Comparison of ENCODE assay signal across 29 cellular contexts in the genomic region with DNA sequence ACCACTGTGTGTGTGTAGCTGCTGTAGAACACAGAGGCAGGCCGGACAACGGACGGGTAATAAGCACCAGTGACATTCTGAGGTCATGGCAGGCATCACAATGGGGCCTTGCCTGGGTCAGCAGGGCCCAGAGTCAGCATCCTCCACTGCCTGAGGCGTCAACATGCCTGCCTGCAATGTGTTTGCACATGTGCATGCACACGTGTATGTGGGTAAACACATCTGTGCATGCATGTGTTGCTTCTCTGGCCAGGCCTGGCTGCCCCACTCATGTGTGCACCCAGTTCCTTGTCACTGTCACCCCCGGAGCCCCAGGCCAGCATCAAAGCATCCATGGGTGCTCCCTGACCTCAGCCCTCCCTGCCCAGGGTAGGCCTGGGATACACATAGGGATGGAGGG.
"Had no signal": no experiment of that assay in that cellular context is flagged by ENCODE, and none has a peak within 500 bp of the region (broad histone marks: within the 10 kb centered on the region; RNA-seq: fewer than 3 reads in every experiment).

No MANE protein-coding gene starts in this region.

- H3K9me3 Mint-ChIP-seq: mesothelial cell of epicardium; naive B cell; natural killer cell treated with Interleukin-12 subunit alpha and Interleukin-12 subunit beta and Interleukin-15 and Interleukin-18, amount 100 ng/mL, for 72 hours; stimulated activated naive CD8-positive, alpha-beta T cell treated with anti-CD3 and anti-CD28 coated beads, Interleukin-15, amount 100 ng/mL, for 72 hours had no signal

- H3K36me3 Mint-ChIP-seq: mesothelial cell of epicardium; naive B cell; natural killer cell treated with Interleukin-12 subunit alpha and Interleukin-12 subunit beta and Interleukin-15 and Interleukin-18, amount 100 ng/mL, for 72 hours; neural progenitor cell had no signal

- H3K4me3 ChIP-seq: dorsolateral prefrontal cortex, esophagus muscularis mucosa, gastroesophageal sphincter, heart left ventricle, hepatocyte, mucosa of descending colon, neural progenitor cell, prostate gland, right atrium auricular region, smooth muscle cell, suprapubic skin, transverse colon, vagina had no signal

- DNase-seq: dorsolateral prefrontal cortex; effector CD8-positive, alpha-beta T cell; foreskin keratinocyte; heart left ventricle; mesenchymal stem cell; mucosa of descending colon; naive B cell; nucleus accumbens; stimulated activated CD4-positive, alpha-beta T cell treated with anti-CD3 and anti-CD28 coated beads, Interleukin-12 subunit alpha, Interleukin-12 subunit beta, amount 100 ng/mL, for 4 hours; stimulated activated CD4-positive, alpha-beta T cell treated with anti-CD3 and anti-CD28 coated beads, Interleukin-1b, Interleukin-23, amount 100 ng/mL, for 48 hours; stimulated activated CD4-positive, alpha-beta T cell treated with anti-CD3 and anti-CD28 coated beads, Interleukin-4, amount 100 ng/mL, for 1 hour; stimulated activated CD8-positive, alpha-beta memory T cell treated with anti-CD3 and anti-CD28 coated beads, Interleukin-4, amount 100 ng/mL, for 48 hours; stimulated activated naive CD4-positive, alpha-beta T cell; stimulated activated naive CD8-positive, alpha-beta T cell treated with anti-CD3 and anti-CD28 coated beads, Interleukin-15, amount 100 ng/mL, for 72 hours; transverse colon had no signal

- H3K36me3 ChIP-seq: esophagus muscularis mucosa, gastroesophageal sphincter, heart left ventricle, neural progenitor cell, prostate gland, right atrium auricular region, suprapubic skin, transverse colon, vagina had no signal

- ATAC-seq: foreskin keratinocyte; gastroesophageal sphincter; heart left ventricle; mucosa of descending colon; natural killer cell treated with Interleukin-12 subunit alpha and Interleukin-12 subunit beta and Interleukin-15 and Interleukin-18, amount 100 ng/mL, for 72 hours; sciatic nerve; stimulated activated naive CD8-positive, alpha-beta T cell treated with anti-CD3 and anti-CD28 coated beads, Interleukin-15, amount 100 ng/mL, for 72 hours had no signal

- H3K27ac Mint-ChIP-seq: mesothelial cell of epicardium; naive B cell; natural killer cell treated with Interleukin-12 subunit alpha and Interleukin-12 subunit beta and Interleukin-15 and Interleukin-18, amount 100 ng/mL, for 72 hours; neural progenitor cell; stimulated activated naive CD8-positive, alpha-beta T cell treated with anti-CD3 and anti-CD28 coated beads, Interleukin-15, amount 100 ng/mL, for 72 hours had no signal

- H2AFZ ChIP-seq: hepatocyte, neural progenitor cell had no signal

- H3K27me3 ChIP-seq: dorsolateral prefrontal cortex, foreskin keratinocyte, heart left ventricle, hepatocyte, neural progenitor cell, right atrium auricular region, suprapubic skin, transverse colon, vagina had no signal

- H3K79me2 ChIP-seq: hepatocyte had no signal

- H3K4me1 Mint-ChIP-seq: mesothelial cell of epicardium; naive B cell; neural progenitor cell; stimulated activated naive CD8-positive, alpha-beta T cell treated with anti-CD3 and anti-CD28 coated beads, Interleukin-15, amount 100 ng/mL, for 72 hours had no signal

- H3K9me3 ChIP-seq: esophagus muscularis mucosa, gastroesophageal sphincter, heart left ventricle, mucosa of descending colon, prostate gland, right atrium auricular region, suprapubic skin, transverse colon, vagina had no signal

- H3K9ac ChIP-seq: neural progenitor cell had no signal

- H3K4me3 Mint-ChIP-seq: mesothelial cell of epicardium; naive B cell; natural killer cell treated with Interleukin-12 subunit alpha and Interleukin-12 subunit beta and Interleukin-15 and Interleukin-18, amount 100 ng/mL, for 72 hours; neural progenitor cell; stimulated activated naive CD8-positive, alpha-beta T cell treated with anti-CD3 and anti-CD28 coated beads, Interleukin-15, amount 100 ng/mL, for 72 hours had no signal

- H3K27ac ChIP-seq: dorsolateral prefrontal cortex, esophagus muscularis mucosa, foreskin keratinocyte, gastroesophageal sphincter, heart left ventricle, hepatocyte, neural progenitor cell, prostate gland, right atrium auricular region, suprapubic skin, transverse colon, vagina had no signal

- H3K4me1 ChIP-seq: esophagus muscularis mucosa, foreskin keratinocyte, gastroesophageal sphincter, heart left ventricle, neural progenitor cell, prostate gland, right atrium auricular region, suprapubic skin, transverse colon, vagina had no signal

- FAIRE-seq: endothelial cell of umbilical vein, islet of Langerhans had no signal

- H3K4me2 ChIP-seq: hepatocyte, neural progenitor cell, smooth muscle cell had no signal
